ENCODE assay signal across 8 cellular contexts in the genomic region with DNA sequence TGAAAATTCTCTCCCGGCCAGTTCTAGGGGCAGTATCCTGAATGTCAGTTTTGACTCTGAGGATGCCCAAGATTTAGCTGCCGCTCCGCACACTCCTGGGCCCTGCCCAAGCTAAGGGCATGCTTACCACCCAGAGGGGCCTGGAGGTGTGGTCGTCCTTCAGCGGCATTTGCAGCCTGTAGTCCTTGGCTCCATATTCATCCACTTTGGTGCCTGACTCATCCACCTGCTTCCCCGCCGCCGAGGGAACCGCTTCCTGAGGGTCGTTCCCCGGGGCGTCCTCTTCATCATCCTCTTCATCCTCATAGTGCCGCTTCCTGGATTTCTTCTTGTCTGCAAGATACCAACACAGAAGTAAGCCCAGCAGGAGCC.
DNase-seq lines count a peak whose midpoint lies in the region; ATAC-seq lines count a peak whose summit lies in the region.

No MANE protein-coding gene starts in this region.

- peak; percentile 8 for ATAC-seq in stimulated activated naive CD8-positive, alpha-beta T cell treated with anti-CD3 and anti-CD28 coated beads, Interleukin-15, amount 100 ng/mL, for 72 hours

- H3K4me3 ChIP-seq in HUES48 (ENCODE audit: low read depth, low read length), result peak overlapping the region; percentile 91

- H3K9me3 ChIP-seq in HUES48 (ENCODE audit: control insufficient read depth, insufficient read depth, low read length), result no peaks in the 10 kb centered on the region

- DNase-seq in ELR (ENCODE audit: low read depth) (peak; percentile 51), iPS-NIHi7 (ENCODE audit: extremely low spot score) (peak; percentile 31), NCI-H2029 treated with DMSO at 0.1 percent for 48 hours (lab: John Stamatoyannopoulos, UW) (no peak), DMS53 treated with DMSO at 0.1 percent for 48 hours (lab: John Stamatoyannopoulos, UW; ENCODE audit: unreplicated experiment) (no peak)
- DNase-seq in stimulated activated naive CD8-positive, alpha-beta T cell treated with anti-CD3 and anti-CD28 coated beads, Interleukin-15, amount 100 ng/mL, for 72 hours, result no peak
- no peak for DNase-seq in stimulated activated CD4-positive, alpha-beta T cell treated with anti-CD3 and anti-CD28 coated beads, Interleukin-4, amount 100 ng/mL, for 4 hours

- H3K4me3 Mint-ChIP-seq in stimulated activated naive CD8-positive, alpha-beta T cell treated with anti-CD3 and anti-CD28 coated beads, Interleukin-15, amount 100 ng/mL, for 72 hours, result peak overlapping the region; percentile 98 to 100

- peaks cover 3% of the 10 kb centered on the region; the same call in 1 of the 2 replicates for H3K4me1 ChIP-seq in HUES48 (ENCODE audit: control insufficient read depth, insufficient read depth, low read length)

- H3K27ac Mint-ChIP-seq in stimulated activated naive CD8-positive, alpha-beta T cell treated with anti-CD3 and anti-CD28 coated beads, Interleukin-15, amount 100 ng/mL, for 72 hours, result peak overlapping the region; percentile 98 to 100

- H3K27me3 Mint-ChIP-seq in stimulated activated naive CD8-positive, alpha-beta T cell treated with anti-CD3 and anti-CD28 coated beads, Interleukin-15, amount 100 ng/mL, for 72 hours, result no peaks in the 10 kb centered on the region

- peaks cover 44% of the 10 kb centered on the region for H3K36me3 ChIP-seq in HUES48 (ENCODE audit: control insufficient read depth, insufficient read depth, low read length)

- no peaks in the 10 kb centered on the region for H3K9me3 Mint-ChIP-seq in stimulated activated naive CD8-positive, alpha-beta T cell treated with anti-CD3 and anti-CD28 coated beads, Interleukin-15, amount 100 ng/mL, for 72 hours

- peak overlapping the region; percentile 91 for H3K9ac ChIP-seq in HUES48 (ENCODE audit: low read depth, low read length)

- no peaks in the 10 kb centered on the region for H3K27me3 ChIP-seq in HUES48 (ENCODE audit: control insufficient read depth, insufficient read depth, low read length)

- H3K27ac ChIP-seq in HUES48 (ENCODE audit: low read depth, low read length) (peak overlapping the region; percentile 83), angular gyrus (ENCODE audit: low read depth, low read length) (peak overlapping the region; percentile 14)

- peaks cover 39% of the 10 kb centered on the region for H3K4me1 Mint-ChIP-seq in stimulated activated naive CD8-positive, alpha-beta T cell treated with anti-CD3 and anti-CD28 coated beads, Interleukin-15, amount 100 ng/mL, for 72 hours

Comparison
In these comparisons a context has a peak if more than half of its experiments do, and no peak if none do; other contexts are left out.
1. DNase-seq: peak in ELR (single experiment) and iPS-NIHi7 (single experiment); none in stimulated activated naive CD8-positive, alpha-beta T cell treated with anti-CD3 and anti-CD28 coated beads, Interleukin-15, amount 100 ng/mL, for 72 hours (0 of 2), NCI-H2029 treated with DMSO at 0.1 percent for 48 hours (single experiment), stimulated activated CD4-positive, alpha-beta T cell treated with anti-CD3 and anti-CD28 coated beads, Interleukin-4, amount 100 ng/mL, for 4 hours (0 of 2) and DMS53 treated with DMSO at 0.1 percent for 48 hours (single experiment).